In genomic region chr6:43231053-43231452, GRCh38 we compare ENCODE assay signal across 16 cellular contexts. TPM values are rescaled to one million over a fixed set of nuclear protein-coding genes. Genes with fewer than 3 reads are reported as not detected.
DNase-seq lines count a peak whose midpoint lies in the region; ATAC-seq and TF ChIP-seq lines count a peak whose summit lies in the region.
"Had no signal": no experiment of that assay in that cellular context is flagged by ENCODE, and none has a peak within 500 bp of the region (broad histone marks: within the 10 kb centered on the region; RNA-seq: fewer than 3 reads in every experiment).

No MANE protein-coding gene starts in this region.

- peak overlapping the region; percentile 25 for H3K4me3 Mint-ChIP-seq in activated naive CD8-positive, alpha-beta T cell
- H3K4me3 Mint-ChIP-seq in activated naive CD8-positive, alpha-beta T cell treated with anti-CD3 and anti-CD28 coated beads for 36 hours, result no peak overlapping the region
- H3K4me3 Mint-ChIP-seq in brain (peak overlapping the region; percentile 0 to 44 (median 23)), endothelial cell (ENCODE audit: unreplicated experiment) (no peak overlapping the region), glutamatergic neuron (ENCODE audit: unreplicated experiment) (no peak overlapping the region)

- H3K9me3 Mint-ChIP-seq in activated naive CD8-positive, alpha-beta T cell (ENCODE audit: low read depth), result no peaks in the 10 kb centered on the region
- no peaks in the 10 kb centered on the region for H3K9me3 Mint-ChIP-seq in activated naive CD8-positive, alpha-beta T cell treated with anti-CD3 and anti-CD28 coated beads for 36 hours
- H3K9me3 Mint-ChIP-seq in brain, result peaks cover 0 to 4% (median 0%) of the 10 kb centered on the region in 5 experiments
- no peaks in the 10 kb centered on the region for H3K9me3 Mint-ChIP-seq in endothelial cell (ENCODE audit: unreplicated experiment)
- peaks cover 5% of the 10 kb centered on the region for H3K9me3 Mint-ChIP-seq in glutamatergic neuron (ENCODE audit: unreplicated experiment)

- H3K27ac Mint-ChIP-seq in activated naive CD8-positive, alpha-beta T cell, result no peak overlapping the region
- no peak overlapping the region for H3K27ac Mint-ChIP-seq in activated naive CD8-positive, alpha-beta T cell treated with anti-CD3 and anti-CD28 coated beads for 36 hours
- no peak overlapping the region for H3K27ac Mint-ChIP-seq in brain
- H3K27ac Mint-ChIP-seq in endothelial cell (ENCODE audit: unreplicated experiment), result no peak overlapping the region
- H3K27ac Mint-ChIP-seq in glutamatergic neuron (ENCODE audit: unreplicated experiment), result no peak overlapping the region

- ATAC-seq in sciatic nerve, result no peak

- no peaks in the 10 kb centered on the region for H3K27me3 Mint-ChIP-seq in activated naive CD8-positive, alpha-beta T cell
- no peaks in the 10 kb centered on the region for H3K27me3 Mint-ChIP-seq in activated naive CD8-positive, alpha-beta T cell treated with anti-CD3 and anti-CD28 coated beads for 36 hours
- H3K27me3 Mint-ChIP-seq in brain (peaks cover 33% of the 10 kb centered on the region), endothelial cell (ENCODE audit: unreplicated experiment) (no peaks in the 10 kb centered on the region), glutamatergic neuron (ENCODE audit: unreplicated experiment) (peaks cover 18% of the 10 kb centered on the region)

- intact Hi-C loops in sciatic nerve (cut with DNase I), result no loop called here

- H3K36me3 Mint-ChIP-seq in activated naive CD8-positive, alpha-beta T cell, result peaks cover 4% of the 10 kb centered on the region
- H3K36me3 Mint-ChIP-seq in activated naive CD8-positive, alpha-beta T cell treated with anti-CD3 and anti-CD28 coated beads for 36 hours, result peaks cover 25% of the 10 kb centered on the region
- H3K36me3 Mint-ChIP-seq in brain, result peaks cover 7% of the 10 kb centered on the region
- H3K36me3 Mint-ChIP-seq in endothelial cell (ENCODE audit: low read depth, unreplicated experiment), result no peaks in the 10 kb centered on the region
- peaks cover 5% of the 10 kb centered on the region for H3K36me3 Mint-ChIP-seq in glutamatergic neuron (ENCODE audit: unreplicated experiment)

- TF ChIP-seq CTCF in GM10266 (IDR thresholded peaks at IDR 0.05; ENCODE audit: control insufficient read depth, insufficient read depth, low read depth, missing control alignments) (no peak), brain (conservative IDR thresholded peaks at IDR 0.05) (no peak), endothelial cell (IDR thresholded peaks at IDR 0.05; ENCODE audit: unreplicated experiment) (no peak), glutamatergic neuron (IDR thresholded peaks at IDR 0.05; ENCODE audit: partially characterized antibody, unreplicated experiment) (no peak)

- H3K4me1 Mint-ChIP-seq in activated naive CD8-positive, alpha-beta T cell (ENCODE audit: low read depth), result peaks cover 26% of the 10 kb centered on the region
- peaks cover 28% of the 10 kb centered on the region for H3K4me1 Mint-ChIP-seq in activated naive CD8-positive, alpha-beta T cell treated with anti-CD3 and anti-CD28 coated beads for 36 hours
- H3K4me1 Mint-ChIP-seq in brain, result peaks cover 19% of the 10 kb centered on the region
- H3K4me1 Mint-ChIP-seq in endothelial cell (ENCODE audit: unreplicated experiment), result peaks cover 3% of the 10 kb centered on the region
- no peaks in the 10 kb centered on the region for H3K4me1 Mint-ChIP-seq in glutamatergic neuron (ENCODE audit: low read depth, unreplicated experiment)

- no peak for DNase-seq in activated naive CD8-positive, alpha-beta T cell treated with anti-CD3 and anti-CD28 coated beads for 36 hours
- DNase-seq in GM10266 (ENCODE audit: extremely low spot score), result peak; percentile 6
- peak; percentile 2 for DNase-seq in sciatic nerve (ENCODE audit: low spot score)
- no peak for DNase-seq in endothelial cell (ENCODE audit: low spot score)
- no peak for DNase-seq in NCI-H226
- no peak for DNase-seq in glutamatergic neuron
- DNase-seq: DMS79 treated with DMSO at 0.1 percent for 48 hours, GM23248, NCI-H1694 treated with DMSO at 0.1 percent for 48 hours, NCI-H510A treated with DMSO at 0.1 percent for 48 hours, NCI-H774, OCI-M1, Right ventricle myocardium superior had no signal

RNA-seq across cellular contexts. Expression of gene DNPH1, which starts 1.8 kb away (rescaled TPM):
- total RNA-seq in activated naive CD8-positive, alpha-beta T cell treated with anti-CD3 and anti-CD28 coated beads for 36 hours, result 10 to 100 TPM; 55.8 to 56.1 TPM
- polyA plus RNA-seq in brain (ENCODE audit: insufficient read depth, low read depth, low replicate concordance), result 91.3 TPM
- total RNA-seq in sciatic nerve, result 45.9 TPM
- total RNA-seq in endothelial cell (ENCODE audit: unreplicated experiment), result 4.5 TPM
- total RNA-seq in glutamatergic neuron (ENCODE audit: unreplicated experiment), result 3.5 TPM

RNA-seq across cellular contexts. Expression of gene TTBK1, which starts 12.2 kb away (rescaled TPM):
- total RNA-seq in activated naive CD8-positive, alpha-beta T cell treated with anti-CD3 and anti-CD28 coated beads for 36 hours, result under 1 TPM; 0.12 to 0.14 TPM
- 37.9 TPM for polyA plus RNA-seq in brain (ENCODE audit: insufficient read depth, low read depth, low replicate concordance)
- total RNA-seq in sciatic nerve, result 0.04 TPM
- 1.0 TPM for total RNA-seq in endothelial cell (ENCODE audit: unreplicated experiment)
- 47.3 TPM for total RNA-seq in glutamatergic neuron (ENCODE audit: unreplicated experiment)
- total RNA-seq: A673, GM23248 had no signal
- polyA plus RNA-seq: GM23248 had no signal

RNA-seq across cellular contexts. Expression of gene CUL9, which starts 49.1 kb away (rescaled TPM):
- total RNA-seq in activated naive CD8-positive, alpha-beta T cell treated with anti-CD3 and anti-CD28 coated beads for 36 hours, result 10 to 100 TPM; 31.3 to 31.5 TPM
- 44.6 TPM for polyA plus RNA-seq in brain (ENCODE audit: insufficient read depth, low read depth, low replicate concordance)
- total RNA-seq in sciatic nerve, result 42.9 TPM
- 55.4 TPM for total RNA-seq in endothelial cell (ENCODE audit: unreplicated experiment)
- total RNA-seq in glutamatergic neuron (ENCODE audit: unreplicated experiment), result 51.6 TPM

RNA-seq across cellular contexts. Expression of gene SRF, which starts 60.0 kb away (rescaled TPM):
- 10 to 100 TPM; 49.1 to 49.9 TPM for total RNA-seq in activated naive CD8-positive, alpha-beta T cell treated with anti-CD3 and anti-CD28 coated beads for 36 hours
- 16.8 TPM for polyA plus RNA-seq in brain (ENCODE audit: insufficient read depth, low read depth, low replicate concordance)
- total RNA-seq in sciatic nerve (32.6 TPM), endothelial cell (ENCODE audit: unreplicated experiment) (31.3 TPM), glutamatergic neuron (ENCODE audit: unreplicated experiment) (20.7 TPM)

Comparison
In these comparisons a context has a peak if more than half of its experiments do, and no peak if none do; other contexts are left out.
1. H3K4me3 Mint-ChIP-seq: peak in activated naive CD8-positive, alpha-beta T cell (single experiment) and brain (5 of 5); none in activated naive CD8-positive, alpha-beta T cell treated with anti-CD3 and anti-CD28 coated beads for 36 hours (single experiment), endothelial cell (single experiment) and glutamatergic neuron (single experiment).
2. DNase-seq: peak in GM10266 (single experiment) and sciatic nerve (single experiment); none in activated naive CD8-positive, alpha-beta T cell treated with anti-CD3 and anti-CD28 coated beads for 36 hours (single experiment), endothelial cell (single experiment), NCI-H226 (single experiment) and glutamatergic neuron (single experiment).
3. RNA of gene TTBK1, which starts 12.2 kb away (total RNA-seq): 47.3 TPM in glutamatergic neuron (single experiment); 1.0 TPM in endothelial cell (single experiment), 0.12 to 0.14 TPM in activated naive CD8-positive, alpha-beta T cell treated with anti-CD3 and anti-CD28 coated beads for 36 hours and 0.04 TPM in sciatic nerve (single experiment); every median in the first group is over 10 times any median in the second.